Comparison of ENCODE assay signal across 17 cellular contexts in genomic region chr11:61460474-61460881, GRCh38. TPM values are rescaled to one million over a fixed set of nuclear protein-coding genes. Genes with fewer than 3 reads are reported as not detected.
A peak's percentile ranks its signal among the peaks of the same experiment; 100 is the strongest.
DNase-seq lines count a peak whose midpoint lies in the region; ATAC-seq and TF ChIP-seq lines count a peak whose summit lies in the region.
"Had no signal": no experiment of that assay in that cellular context is flagged by ENCODE, and none has a peak within 500 bp of the region (broad histone marks: within the 10 kb centered on the region; RNA-seq: fewer than 3 reads in every experiment).

No MANE protein-coding gene starts in this region.

- H3K9ac ChIP-seq in rectal smooth muscle tissue (ENCODE audit: low read length): no peak overlapping the region

- peaks cover 7% of the 10 kb centered on the region for H3K4me1 ChIP-seq in rectal smooth muscle tissue (ENCODE audit: control insufficient read depth, insufficient read depth, low read length)
- H3K4me1 ChIP-seq: right lobe of liver, upper lobe of left lung had no signal

- H3K36me3 ChIP-seq in MG63 (peaks cover 3% of the 10 kb centered on the region), rectal smooth muscle tissue (ENCODE audit: control insufficient read depth, insufficient read depth, low read length) (peaks cover 4% of the 10 kb centered on the region)
- H3K36me3 ChIP-seq: right lobe of liver had no signal

- H3K4me3 ChIP-seq in MG63: no peak overlapping the region
- no peak overlapping the region for H3K4me3 ChIP-seq in rectal smooth muscle tissue (ENCODE audit: low read length)
- H3K4me3 ChIP-seq: right lobe of liver, upper lobe of left lung had no signal

- no peaks in the 10 kb centered on the region for H3K36me3 Mint-ChIP-seq in glutamatergic neuron (ENCODE audit: unreplicated experiment)

- ATAC-seq in HG03521 (IDR thresholded peaks at IDR 0.05; ENCODE audit: unreplicated experiment): no peak
- no peak for ATAC-seq in HG03025 (IDR thresholded peaks at IDR 0.05; ENCODE audit: low FRiP score, unreplicated experiment)
- ATAC-seq: naive thymus-derived CD4-positive, alpha-beta T cell; PC-3 had no signal

- peaks cover 4% of the 10 kb centered on the region for H3K9me3 Mint-ChIP-seq in glutamatergic neuron (ENCODE audit: unreplicated experiment)
- H3K9me3 Mint-ChIP-seq: CD4-positive, CD25-positive, alpha-beta regulatory T cell; naive thymus-derived CD4-positive, alpha-beta T cell had no signal

- H3K9me3 ChIP-seq in MG63: no peaks in the 10 kb centered on the region
- H3K9me3 ChIP-seq: right lobe of liver, upper lobe of left lung had no signal

- H3K4me3 Mint-ChIP-seq in glutamatergic neuron (ENCODE audit: unreplicated experiment): no peak overlapping the region
- H3K4me3 Mint-ChIP-seq: activated naive CD8-positive, alpha-beta T cell; CD4-positive, CD25-positive, alpha-beta regulatory T cell; naive thymus-derived CD4-positive, alpha-beta T cell had no signal

- H3K4me1 Mint-ChIP-seq in glutamatergic neuron (ENCODE audit: low read depth, unreplicated experiment): no peaks in the 10 kb centered on the region

- no peaks in the 10 kb centered on the region for H3K27me3 ChIP-seq in MG63
- no peaks in the 10 kb centered on the region for H3K27me3 ChIP-seq in rectal smooth muscle tissue (ENCODE audit: control insufficient read depth, insufficient read depth, low read length)
- H3K27me3 ChIP-seq: right lobe of liver, upper lobe of left lung had no signal

- peak overlapping the region; percentile 52 for H3K27ac ChIP-seq in rectal smooth muscle tissue (ENCODE audit: low read depth, low read length)
- H3K27ac ChIP-seq: right lobe of liver, upper lobe of left lung had no signal

- peak; percentile 19 for TF ChIP-seq CTCF in glutamatergic neuron (IDR thresholded peaks at IDR 0.05; ENCODE audit: partially characterized antibody, unreplicated experiment)

- H3K27me3 Mint-ChIP-seq in glutamatergic neuron (ENCODE audit: unreplicated experiment): no peaks in the 10 kb centered on the region
- H3K27me3 Mint-ChIP-seq: activated naive CD8-positive, alpha-beta T cell; CD4-positive, CD25-positive, alpha-beta regulatory T cell; naive thymus-derived CD4-positive, alpha-beta T cell had no signal

- DNase-seq in MG63 (peak; percentile 81), NCI-H446 treated with DMSO at 0.1 percent for 48 hours (lab: John Stamatoyannopoulos, UW) (peak; percentile 88), glutamatergic neuron (no peak), mesenteric fat pad (ENCODE audit: low spot score) (no peak)
- DNase-seq: CD4-positive, CD25-positive, alpha-beta regulatory T cell; central memory CD4-positive, alpha-beta T cell; kidney glomerular epithelial cell; naive thymus-derived CD4-positive, alpha-beta T cell; NCI-H2227 treated with DMSO at 0.1 percent for 48 hours; PC-3; right lobe of liver; stimulated activated CD4-positive, alpha-beta T cell treated with anti-CD3 and anti-CD28 coated beads, Interleukin-2, amount 100 ng/mL, for 48 hours; upper lobe of left lung had no signal

- no peak overlapping the region for H3K27ac Mint-ChIP-seq in glutamatergic neuron (ENCODE audit: unreplicated experiment)
- H3K27ac Mint-ChIP-seq: activated naive CD8-positive, alpha-beta T cell; naive thymus-derived CD4-positive, alpha-beta T cell had no signal

RNA-seq across cellular contexts. Expression of gene SDHAF2, which starts 30.6 kb away (rescaled TPM):
- total RNA-seq in MG63 (2014; rRNA removed; shearing (Covaris generic); ENCODE audit: low replicate concordance): 18.2 and 35.5 TPM in 2 replicates
- total RNA-seq in glutamatergic neuron (ENCODE audit: unreplicated experiment) (43.2 TPM), mesenteric fat pad (40.2 TPM)

RNA-seq across cellular contexts. Expression of gene CPSF7, which starts 30.7 kb away (rescaled TPM):
- total RNA-seq in MG63 (2014; rRNA removed; shearing (Covaris generic); ENCODE audit: low replicate concordance): 26.0 and 40.3 TPM in 2 replicates
- total RNA-seq in glutamatergic neuron (ENCODE audit: unreplicated experiment): 83.7 TPM
- 73.0 TPM for total RNA-seq in mesenteric fat pad

RNA-seq across cellular contexts. Expression of gene LRRC10B, which starts 48.1 kb away (rescaled TPM):
- total RNA-seq in MG63 (2014; rRNA removed; shearing (Covaris generic); ENCODE audit: low replicate concordance): 1.0 and 1.3 TPM in 2 replicates
- 8.2 TPM for total RNA-seq in glutamatergic neuron (ENCODE audit: unreplicated experiment)
- 1.2 TPM for total RNA-seq in mesenteric fat pad
- total RNA-seq: CD4-positive, CD25-positive, alpha-beta regulatory T cell; naive thymus-derived CD4-positive, alpha-beta T cell; right lobe of liver had no signal

Comparison
In these comparisons a context has a peak if more than half of its experiments do, and no peak if none do; other contexts are left out.
1. DNase-seq: peak in MG63 (single experiment) and NCI-H446 treated with DMSO at 0.1 percent for 48 hours (single experiment); none in glutamatergic neuron (single experiment) and mesenteric fat pad (single experiment).